In the genomic region with DNA sequence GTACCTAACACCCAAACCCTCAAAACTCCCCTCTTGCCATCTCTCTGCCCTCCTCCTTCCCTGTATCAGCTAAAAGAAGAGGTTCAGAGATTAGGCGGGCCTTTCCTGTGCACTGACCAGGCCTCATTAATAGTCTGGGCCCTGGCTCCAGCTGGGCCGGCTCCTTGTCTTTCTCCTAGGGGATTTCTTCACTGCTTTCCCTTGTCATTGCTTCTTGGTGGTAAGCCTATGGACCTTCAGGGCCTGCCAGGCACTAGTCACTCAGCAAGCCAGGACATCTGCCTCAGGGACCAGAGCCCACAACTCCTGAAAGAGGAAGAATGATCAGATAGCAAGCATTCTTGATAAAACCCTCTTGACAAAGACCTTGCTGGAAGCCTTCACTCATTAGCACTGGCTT, we compare ENCODE assay signal across 16 cellular contexts. TPM values are rescaled to one million over a fixed set of nuclear protein-coding genes. Genes with fewer than 3 reads are reported as not detected.
DNase-seq lines count a peak whose midpoint lies in the region; ATAC-seq and TF ChIP-seq lines count a peak whose summit lies in the region.
"Had no signal": no experiment of that assay in that cellular context is flagged by ENCODE, and none has a peak within 500 bp of the region (broad histone marks: within the 10 kb centered on the region; RNA-seq: fewer than 3 reads in every experiment).

No MANE protein-coding gene starts in this region.

- H3K27me3 Mint-ChIP-seq in activated naive CD4-positive, alpha-beta T cell treated with anti-CD3 and anti-CD28 coated beads, Interleukin-2, amount 50 U/mL, for 24 hours: no peaks in the 10 kb centered on the region
- H3K27me3 Mint-ChIP-seq in activated naive CD4-positive, alpha-beta T cell treated with anti-CD3 and anti-CD28 coated beads for 36 hours (ENCODE audit: low read depth): no peaks in the 10 kb centered on the region
- H3K27me3 Mint-ChIP-seq in Calu3 (ENCODE audit: unreplicated experiment): no peaks in the 10 kb centered on the region

- H3K4me1 ChIP-seq in BE2C: peaks cover 7% of the 10 kb centered on the region
- no peaks in the 10 kb centered on the region for H3K4me1 ChIP-seq in mesendoderm (ENCODE audit: control insufficient read depth, low read depth, low read length)
- peaks cover 1 to 28% (median 4%) of the 10 kb centered on the region in 3 donors for H3K4me1 ChIP-seq in gastroesophageal sphincter
- H3K4me1 ChIP-seq: BLaER1, HAP-1 had no signal

- H3K36me3 Mint-ChIP-seq in activated naive CD4-positive, alpha-beta T cell treated with anti-CD3 and anti-CD28 coated beads, Interleukin-2, amount 50 U/mL, for 24 hours: peaks cover 13% of the 10 kb centered on the region
- peaks cover 34% of the 10 kb centered on the region for H3K36me3 Mint-ChIP-seq in activated naive CD4-positive, alpha-beta T cell treated with anti-CD3 and anti-CD28 coated beads for 36 hours (ENCODE audit: low read depth)
- H3K36me3 Mint-ChIP-seq in Calu3 (ENCODE audit: insufficient read depth, unreplicated experiment): no peaks in the 10 kb centered on the region

- no peaks in the 10 kb centered on the region for H3K9me3 ChIP-seq in BE2C
- no peaks in the 10 kb centered on the region for H3K9me3 ChIP-seq in gastroesophageal sphincter
- H3K9me3 ChIP-seq: BLaER1, HAP-1 had no signal

- POLR2A ChIA-PET in RWPE1 (lab: Yijun Ruan, JAX; ENCODE audit: low non-redundant PET): no interaction called here

- CTCF ChIA-PET in activated naive CD4-positive, alpha-beta T cell treated with anti-CD3 and anti-CD28 coated beads for 36 hours (lab: Charles Lee): interaction anchor here (0.6 to 0.7 kb wide), 2 partner anchors 10 to 64 kb away, joined by 3 to 4 read pairs; no protein-coding TSS in a partner anchor
- CTCF ChIA-PET in RWPE1 (lab: Yijun Ruan, JAX): no interaction called here
- CTCF ChIA-PET in Calu3 (lab: Charles Lee): no interaction called here

- no peak overlapping the region for H2BK15ac ChIP-seq in mesendoderm (replicated peaks; ENCODE audit: low read depth)

- intact Hi-C loops in activated naive CD4-positive, alpha-beta T cell treated with anti-CD3 and anti-CD28 coated beads for 36 hours (cut with micrococcal nuclease): no loop called here
- intact Hi-C loops in Calu3 (cut with micrococcal nuclease; ENCODE audit: unreplicated experiment): no loop called here

- H3K27ac Mint-ChIP-seq in activated naive CD4-positive, alpha-beta T cell treated with anti-CD3 and anti-CD28 coated beads, Interleukin-2, amount 50 U/mL, for 24 hours: peak overlapping the region; percentile 66
- no peak overlapping the region for H3K27ac Mint-ChIP-seq in activated naive CD4-positive, alpha-beta T cell treated with anti-CD3 and anti-CD28 coated beads for 36 hours
- H3K27ac Mint-ChIP-seq in Calu3 (ENCODE audit: unreplicated experiment): no peak overlapping the region

- no peak overlapping the region for H4K5ac ChIP-seq in mesendoderm (ENCODE audit: low read length)

- ATAC-seq in gastroesophageal sphincter: no peak

- H2BK120ac ChIP-seq in mesendoderm (ENCODE audit: low read depth, low read length): no peak overlapping the region

- no peak overlapping the region for H3K4ac ChIP-seq in mesendoderm (ENCODE audit: low read depth, low read length)

- TF ChIP-seq CTCF in BE2C (IDR thresholded peaks at IDR 0.05; ENCODE audit: low read depth, low read length): no peak
- TF ChIP-seq CTCF in RWPE1 (conservative IDR thresholded peaks at IDR 0.05; ENCODE audit: low read depth): no peak
- no peak for TF ChIP-seq CTCF in gastroesophageal sphincter (IDR thresholded peaks at IDR 0.05)
- no peak for TF ChIP-seq CTCF in Calu3 (IDR thresholded peaks at IDR 0.05; ENCODE audit: unreplicated experiment)

- H3K18ac ChIP-seq in mesendoderm (ENCODE audit: low read length): no peak overlapping the region

- H3K4me3 Mint-ChIP-seq in activated naive CD4-positive, alpha-beta T cell treated with anti-CD3 and anti-CD28 coated beads, Interleukin-2, amount 50 U/mL, for 24 hours: no peak overlapping the region
- H3K4me3 Mint-ChIP-seq in activated naive CD4-positive, alpha-beta T cell treated with anti-CD3 and anti-CD28 coated beads for 36 hours: no peak overlapping the region
- no peak overlapping the region for H3K4me3 Mint-ChIP-seq in Calu3 (ENCODE audit: low read depth, unreplicated experiment)

- H3K36me3 ChIP-seq in BE2C (peaks cover 41% of the 10 kb centered on the region), mesendoderm (ENCODE audit: control insufficient read depth, insufficient read depth, low read length) (peaks cover 6% of the 10 kb centered on the region), gastroesophageal sphincter (peaks cover 5 to 35% of the 10 kb centered on the region in 2 donors)

- no peaks in the 10 kb centered on the region for H3K79me1 ChIP-seq in mesendoderm (ENCODE audit: low read length)

- BruUV-seq in Calu3 (replicated peaks; lab: Mats Ljungman, UMichigan): no TSS peak

- H4K8ac ChIP-seq in mesendoderm (ENCODE audit: low read depth, low read length): no peak overlapping the region

- DNase-seq in activated naive CD4-positive, alpha-beta T cell treated with anti-CD3 and anti-CD28 coated beads for 36 hours: no peak
- peak; percentile 29 for DNase-seq in BE2C
- no peak for DNase-seq in RWPE1 (ENCODE audit: low spot score)
- peak; percentile 54 for DNase-seq in mesendoderm
- DNase-seq in AG20443 (ENCODE audit: low spot score): no peak
- DNase-seq in Calu3: no peak
- DNase-seq: GDM1, KG1, NCI-H1417, NCI-H187 treated with DMSO at 0.1 percent for 48 hours, NCI-H2227 treated with DMSO at 0.1 percent for 48 hours had no signal

- WGBS in mesendoderm (ENCODE audit: extremely low coverage, insufficient coverage, low lambda C conversion rate): no CpG with 5 or more reads among the region's 2 CpGs
- 83 to 88% methylated on average over 2 of the region's 2 CpGs for WGBS in gastroesophageal sphincter (ENCODE audit: low coverage in 1 of 2), 2 donors

- no peaks in the 10 kb centered on the region for H3K79me2 ChIP-seq in mesendoderm (ENCODE audit: control insufficient read depth, insufficient read depth, low read length)

- no peak overlapping the region for H2AK5ac ChIP-seq in mesendoderm (ENCODE audit: low read length)

- TF ChIP-seq EP300 in gastroesophageal sphincter (IDR thresholded peaks at IDR 0.05): no peak

- H3K27me3 ChIP-seq in BE2C (no peaks in the 10 kb centered on the region), mesendoderm (ENCODE audit: insufficient read depth, low read length, poor library complexity) (no peaks in the 10 kb centered on the region), gastroesophageal sphincter (no peaks in the 10 kb centered on the region)
- H3K27me3 ChIP-seq: BLaER1 had no signal

- no peak overlapping the region for H3K9ac ChIP-seq in mesendoderm (ENCODE audit: low read length)
- H3K9ac ChIP-seq: BLaER1 had no signal

- no peak overlapping the region for H3K23ac ChIP-seq in mesendoderm (ENCODE audit: low read length)

- TF ChIP-seq POLR2A in gastroesophageal sphincter (IDR thresholded peaks at IDR 0.05): no peak

- H3K56ac ChIP-seq in mesendoderm (ENCODE audit: low read length): no peak overlapping the region

- no peaks in the 10 kb centered on the region for H3K4me1 Mint-ChIP-seq in activated naive CD4-positive, alpha-beta T cell treated with anti-CD3 and anti-CD28 coated beads, Interleukin-2, amount 50 U/mL, for 24 hours
- no peaks in the 10 kb centered on the region for H3K4me1 Mint-ChIP-seq in activated naive CD4-positive, alpha-beta T cell treated with anti-CD3 and anti-CD28 coated beads for 36 hours (ENCODE audit: low read depth)
- H3K4me1 Mint-ChIP-seq in Calu3 (ENCODE audit: low read depth, unreplicated experiment): no peaks in the 10 kb centered on the region

- no peaks in the 10 kb centered on the region for H3K9me3 Mint-ChIP-seq in activated naive CD4-positive, alpha-beta T cell treated with anti-CD3 and anti-CD28 coated beads, Interleukin-2, amount 50 U/mL, for 24 hours
- H3K9me3 Mint-ChIP-seq in activated naive CD4-positive, alpha-beta T cell treated with anti-CD3 and anti-CD28 coated beads for 36 hours: no peaks in the 10 kb centered on the region
- no peaks in the 10 kb centered on the region for H3K9me3 Mint-ChIP-seq in Calu3 (ENCODE audit: low read depth, unreplicated experiment)

- H3K27ac ChIP-seq in RWPE1: peak overlapping the region; percentile 26; the same call in 1 of the 2 replicates
- H3K27ac ChIP-seq in mesendoderm (ENCODE audit: low read depth, low read length): no peak overlapping the region
- H3K27ac ChIP-seq in gastroesophageal sphincter: peak overlapping the region in 2 of 4 donors; percentile 18 to 33
- H3K27ac ChIP-seq: BLaER1 had no signal

- H2BK5ac ChIP-seq in mesendoderm (ENCODE audit: low read length): no peak overlapping the region

- H3K4me2 ChIP-seq in mesendoderm (ENCODE audit: low read length): no peak overlapping the region
- H3K4me2 ChIP-seq: BLaER1 had no signal

- H3K4me3 ChIP-seq in BE2C (ENCODE audit: low read depth, low read length) (no peak overlapping the region), mesendoderm (ENCODE audit: low read length) (no peak overlapping the region), gastroesophageal sphincter (no peak overlapping the region)
- H3K4me3 ChIP-seq: BLaER1, HAP-1 had no signal

RNA-seq across cellular contexts. Expression of gene MRRF, which starts 50.9 kb away (rescaled TPM):
- total RNA-seq in activated naive CD4-positive, alpha-beta T cell treated with anti-CD3 and anti-CD28 coated beads for 36 hours: 10 to 100 TPM; 51.0 TPM
- 41.2 TPM for polyA plus RNA-seq in BE2C (2012; ENCODE audit: insufficient read depth, insufficient read length, low read depth)
- 40.9 TPM for polyA plus RNA-seq in mesendoderm (2013, experiment 1 of 2)
- polyA plus RNA-seq in mesendoderm (2013, experiment 2 of 2): 41.5 TPM
- 10 to 100 TPM; 24.1 to 38.0 (median 29.7) TPM for total RNA-seq in gastroesophageal sphincter
- total RNA-seq in Calu3 (2022): 45.7 and 47.1 TPM in 2 replicates

RNA-seq across cellular contexts. Expression of gene RBM18, which starts 50.9 kb away (rescaled TPM):
- 10 to 100 TPM; 25.8 to 25.9 TPM for total RNA-seq in activated naive CD4-positive, alpha-beta T cell treated with anti-CD3 and anti-CD28 coated beads for 36 hours
- 57.4 TPM for polyA plus RNA-seq in BE2C (2012; ENCODE audit: insufficient read depth, insufficient read length, low read depth)
- polyA plus RNA-seq in mesendoderm (2013, experiment 1 of 2): 12.4 TPM
- polyA plus RNA-seq in mesendoderm (2013, experiment 2 of 2): 12.2 TPM
- total RNA-seq in gastroesophageal sphincter (10 to 100 TPM; 11.0 to 21.5 (median 18.1) TPM), Calu3 (2022) (13.1 and 14.1 TPM in 2 replicates)

RNA-seq across cellular contexts. Expression of gene PTGS1, which starts 55.3 kb away (rescaled TPM):
- not detected for total RNA-seq in activated naive CD4-positive, alpha-beta T cell treated with anti-CD3 and anti-CD28 coated beads for 36 hours
- polyA plus RNA-seq in BE2C (2012; ENCODE audit: insufficient read depth, insufficient read length, low read depth): 0.60 TPM
- 0.07 TPM for polyA plus RNA-seq in mesendoderm (2013, experiment 1 of 2)
- polyA plus RNA-seq in mesendoderm (2013, experiment 2 of 2): 0.10 TPM
- total RNA-seq in gastroesophageal sphincter: 100 to 1,000 TPM in 1 of 4 donors, 10 to 100 TPM in 3; 15.8 to 154 (median 46.4) TPM
- 0.66 and 0.71 TPM in 2 replicates for total RNA-seq in Calu3 (2022)
- total RNA-seq: A172 had no signal

Comparison
In these comparisons a context has a peak if more than half of its experiments do, and no peak if none do; other contexts are left out.
1. DNase-seq: peak in BE2C (single experiment) and mesendoderm (single experiment); none in activated naive CD4-positive, alpha-beta T cell treated with anti-CD3 and anti-CD28 coated beads for 36 hours (single experiment), RWPE1 (single experiment), AG20443 (single experiment) and Calu3 (single experiment).